ENCODE assay signal across 9 cellular contexts in genomic region chr19:17091758-17092333, GRCh38. TPM values are rescaled to one million over a fixed set of nuclear protein-coding genes. Genes with fewer than 3 reads are reported as not detected.
DNase-seq lines count a peak whose midpoint lies in the region; ATAC-seq and TF ChIP-seq lines count a peak whose summit lies in the region.
"Had no signal": no experiment of that assay in that cellular context is flagged by ENCODE, and none has a peak within 500 bp of the region (broad histone marks: within the 10 kb centered on the region; RNA-seq: fewer than 3 reads in every experiment).

No MANE protein-coding gene starts in this region.

- intact Hi-C loops in adrenal gland (cut with DNase I) (no loop called here), vagina (cut with DNase I) (loop anchor here (5.0 kb wide), 1 partner anchor 1420 kb away; no protein-coding TSS in a partner anchor)
- intact Hi-C loops in activated naive CD4-positive, alpha-beta T cell treated with anti-CD3 and anti-CD28 coated beads for 36 hours (cut with micrococcal nuclease) = no loop called here

- H3K9me3 ChIP-seq in adrenal gland (replicated peaks in 1 of 3) (no peaks in the 10 kb centered on the region), vagina (no peaks in the 10 kb centered on the region)

- CTCF ChIA-PET in activated naive CD4-positive, alpha-beta T cell treated with anti-CD3 and anti-CD28 coated beads, Interleukin-2, amount 10 ng/mL, durations not matched to agents 7 days and 5 days (lab: Charles Lee) = interaction anchor here (1.3 kb wide), 1 partner anchor 34 kb away, joined by 4 read pairs; no protein-coding TSS in a partner anchor
- CTCF ChIA-PET in activated naive CD4-positive, alpha-beta T cell treated with anti-CD3 and anti-CD28 coated beads for 36 hours (lab: Charles Lee) = interaction anchor here (0.5 kb wide), 1 partner anchor 8 kb away, joined by 3 read pairs; no protein-coding TSS in a partner anchor

- peaks cover 43% of the 10 kb centered on the region for H3K4me1 Mint-ChIP-seq in activated naive CD4-positive, alpha-beta T cell treated with anti-CD3 and anti-CD28 coated beads, Interleukin-2, amount 10 ng/mL, durations not matched to agents 7 days and 5 days
- peaks cover 45% of the 10 kb centered on the region for H3K4me1 Mint-ChIP-seq in memory B cell
- peaks cover 45% of the 10 kb centered on the region for H3K4me1 Mint-ChIP-seq in activated naive CD4-positive, alpha-beta T cell treated with anti-CD3 and anti-CD28 coated beads for 36 hours (ENCODE audit: low read depth)

- H3K4me1 ChIP-seq in adrenal gland (replicated peaks in 1 of 2) = peaks cover under 1 to 40% of the 10 kb centered on the region in 2 donors
- peaks cover 86% of the 10 kb centered on the region for H3K4me1 ChIP-seq in vagina

- H3K36me3 ChIP-seq in adrenal gland (replicated peaks in 1 of 2) = no peaks in the 10 kb centered on the region
- H3K36me3 ChIP-seq in vagina = no peaks in the 10 kb centered on the region

- no peak for TF ChIP-seq CTCF in adrenal gland (IDR thresholded peaks at IDR 0.05)
- TF ChIP-seq CTCF in vagina (IDR thresholded peaks at IDR 0.05) = no peak

- ATAC-seq in memory B cell (ENCODE audit: low read depth) (peak; percentile 70), HG03520 (IDR thresholded peaks at IDR 0.05; ENCODE audit: unreplicated experiment) (no peak)

- TF ChIP-seq POLR2A in adrenal gland (IDR thresholded peaks at IDR 0.05) (no peak), vagina (IDR thresholded peaks at IDR 0.05) (no peak)

- no peak overlapping the region for H3K27ac Mint-ChIP-seq in activated naive CD4-positive, alpha-beta T cell treated with anti-CD3 and anti-CD28 coated beads, Interleukin-2, amount 10 ng/mL, durations not matched to agents 7 days and 5 days
- peak overlapping the region; percentile 28 for H3K27ac Mint-ChIP-seq in memory B cell
- no peak overlapping the region for H3K27ac Mint-ChIP-seq in activated naive CD4-positive, alpha-beta T cell treated with anti-CD3 and anti-CD28 coated beads for 36 hours

- H3K4me3 ChIP-seq in adrenal gland (peak overlapping the region in 1 of 4 donors; percentile 6), vagina (no peak overlapping the region)

- no peaks in the 10 kb centered on the region for H3K27me3 Mint-ChIP-seq in activated naive CD4-positive, alpha-beta T cell treated with anti-CD3 and anti-CD28 coated beads, Interleukin-2, amount 10 ng/mL, durations not matched to agents 7 days and 5 days
- H3K27me3 Mint-ChIP-seq in memory B cell = no peaks in the 10 kb centered on the region
- H3K27me3 Mint-ChIP-seq in activated naive CD4-positive, alpha-beta T cell treated with anti-CD3 and anti-CD28 coated beads for 36 hours (ENCODE audit: low read depth) = no peaks in the 10 kb centered on the region

- no peaks in the 10 kb centered on the region for H3K9me3 Mint-ChIP-seq in activated naive CD4-positive, alpha-beta T cell treated with anti-CD3 and anti-CD28 coated beads, Interleukin-2, amount 10 ng/mL, durations not matched to agents 7 days and 5 days
- H3K9me3 Mint-ChIP-seq in memory B cell = no peaks in the 10 kb centered on the region
- H3K9me3 Mint-ChIP-seq in activated naive CD4-positive, alpha-beta T cell treated with anti-CD3 and anti-CD28 coated beads for 36 hours = no peaks in the 10 kb centered on the region

- no peaks in the 10 kb centered on the region for H3K27me3 ChIP-seq in adrenal gland
- H3K27me3 ChIP-seq in vagina = no peaks in the 10 kb centered on the region

- H3K27ac ChIP-seq in adrenal gland (peak overlapping the region in 4 of 5 donors; percentile 18 to 83 (median 69)), vagina (peak overlapping the region; percentile 86)

- H3K4me3 Mint-ChIP-seq in activated naive CD4-positive, alpha-beta T cell treated with anti-CD3 and anti-CD28 coated beads, Interleukin-2, amount 10 ng/mL, durations not matched to agents 7 days and 5 days = no peak overlapping the region
- H3K4me3 Mint-ChIP-seq in memory B cell = peak overlapping the region; percentile 17
- H3K4me3 Mint-ChIP-seq in activated naive CD4-positive, alpha-beta T cell treated with anti-CD3 and anti-CD28 coated beads for 36 hours = no peak overlapping the region

- H3K36me3 Mint-ChIP-seq in activated naive CD4-positive, alpha-beta T cell treated with anti-CD3 and anti-CD28 coated beads, Interleukin-2, amount 10 ng/mL, durations not matched to agents 7 days and 5 days = peaks cover 20% of the 10 kb centered on the region
- H3K36me3 Mint-ChIP-seq in memory B cell = peaks cover 15% of the 10 kb centered on the region
- H3K36me3 Mint-ChIP-seq in activated naive CD4-positive, alpha-beta T cell treated with anti-CD3 and anti-CD28 coated beads for 36 hours (ENCODE audit: low read depth) = peaks cover 9% of the 10 kb centered on the region

- peak; percentile 33 for DNase-seq in activated naive CD4-positive, alpha-beta T cell treated with anti-CD3 and anti-CD28 coated beads, Interleukin-2, amount 10 ng/mL, durations not matched to agents 7 days and 5 days
- no peak for DNase-seq in activated naive CD4-positive, alpha-beta T cell treated with anti-CD3 and anti-CD28 coated beads, Interleukin-2, amount 50 U/mL, for 16 hours
- DNase-seq in adrenal gland (peak in 5 of 7 donors; percentile 54 to 65 (median 59)), memory B cell (ENCODE audit: low spot score in 2 of 2) (peak in 1 of 2 donors; percentile 63), vagina (ENCODE audit: extremely low spot score in 2 of 2) (no peak), NCI-H146 treated with DMSO at 0.1 percent for 48 hours (lab: John Stamatoyannopoulos, UW; ENCODE audit: unreplicated experiment) (no peak)
- no peak for DNase-seq in activated naive CD4-positive, alpha-beta T cell treated with anti-CD3 and anti-CD28 coated beads for 36 hours
- DNase-seq: stimulated activated CD4-positive, alpha-beta T cell treated with anti-CD3 and anti-CD28 coated beads, Interleukin-2, amount 100 ng/mL, for 48 hours had no signal

- 56 to 78% (median 68%) methylated on average over 7 to 15 of the region's 15 CpGs for WGBS in adrenal gland, 4 donors

RNA-seq across cellular contexts. Expression of gene MYO9B, which starts 16.3 kb away (rescaled TPM):
- total RNA-seq in adrenal gland = 100 to 1,000 TPM in 1 of 8 donors, 10 to 100 TPM in 7; 55.8 to 183 (median 86.3) TPM
- polyA plus RNA-seq in adrenal gland = 100 to 1,000 TPM in 1 of 3 donors, 10 to 100 TPM in 2; 29.9 to 236 (median 99.6) TPM
- total RNA-seq in vagina = 100 TPM
- total RNA-seq in activated naive CD4-positive, alpha-beta T cell treated with anti-CD3 and anti-CD28 coated beads for 36 hours = 10 to 100 TPM; 73.1 to 78.6 TPM

RNA-seq across cellular contexts. Expression of gene HAUS8, which starts 16.6 kb away (rescaled TPM):
- total RNA-seq in adrenal gland = 10 to 100 TPM in 3 of 8 donors, 1 to 10 TPM in 5; 3.9 to 10.9 (median 9.0) TPM
- 10 to 100 TPM in 2 of 3 donors, 1 to 10 TPM in 1; 7.5 to 17.9 (median 17.5) TPM for polyA plus RNA-seq in adrenal gland
- 4.7 TPM for total RNA-seq in vagina
- 10 to 100 TPM; 47.3 to 48.8 TPM for total RNA-seq in activated naive CD4-positive, alpha-beta T cell treated with anti-CD3 and anti-CD28 coated beads for 36 hours

Comparison
In these comparisons a context has a peak if more than half of its experiments do, and no peak if none do; other contexts are left out.
1. DNase-seq: peak in activated naive CD4-positive, alpha-beta T cell treated with anti-CD3 and anti-CD28 coated beads, Interleukin-2, amount 10 ng/mL, durations not matched to agents 7 days and 5 days (single experiment) and adrenal gland (5 of 7); none in activated naive CD4-positive, alpha-beta T cell treated with anti-CD3 and anti-CD28 coated beads, Interleukin-2, amount 50 U/mL, for 16 hours (single experiment), vagina (0 of 2), NCI-H146 treated with DMSO at 0.1 percent for 48 hours (single experiment) and activated naive CD4-positive, alpha-beta T cell treated with anti-CD3 and anti-CD28 coated beads for 36 hours (single experiment).